17 cellular contexts compared by ENCODE assay signal in the genomic region with DNA sequence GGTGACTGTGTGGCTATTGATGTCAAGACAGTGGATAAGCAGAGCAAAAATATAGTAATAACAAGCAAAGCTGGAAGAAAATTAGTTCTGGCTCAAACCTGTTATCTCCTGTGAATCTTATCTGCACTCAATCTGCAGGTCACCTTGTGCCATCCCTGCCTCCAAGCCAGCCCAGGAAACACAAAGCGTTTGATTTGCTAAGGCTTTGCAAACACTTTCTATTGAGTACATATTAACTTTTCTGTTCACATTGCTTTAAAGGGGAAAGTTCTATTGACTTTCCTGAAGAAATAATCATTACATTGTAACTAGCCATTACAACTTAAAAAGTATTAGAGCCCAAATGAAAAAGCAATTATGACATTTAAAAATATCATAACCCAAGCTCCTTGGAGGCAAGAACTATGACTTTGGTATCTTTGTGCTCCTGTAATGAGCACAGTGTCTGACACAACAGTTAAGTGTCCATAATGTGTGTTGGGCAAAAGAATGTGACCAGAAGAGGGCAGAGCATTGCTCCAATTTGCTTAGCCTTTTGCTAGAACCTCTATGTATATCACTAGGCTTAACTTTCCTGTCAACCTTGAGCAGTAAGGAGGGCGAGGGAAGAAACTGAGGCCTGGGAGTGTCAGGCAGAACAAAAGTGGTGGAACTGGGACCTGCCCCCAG. TPM values are rescaled to one million over a fixed set of nuclear protein-coding genes. Genes with fewer than 3 reads are reported as not detected.
A peak's percentile ranks its signal among the peaks of the same experiment; 100 is the strongest.
DNase-seq lines count a peak whose midpoint lies in the region; ATAC-seq and TF ChIP-seq lines count a peak whose summit lies in the region.
"Had no signal": no experiment of that assay in that cellular context is flagged by ENCODE, and none has a peak within 500 bp of the region (broad histone marks: within the 10 kb centered on the region; RNA-seq: fewer than 3 reads in every experiment).

No MANE protein-coding gene starts in this region.

- no peaks in the 10 kb centered on the region for H3K23me2 ChIP-seq in H9 (ENCODE audit: insufficient read length, low read depth, low read length, poor library complexity, severe bottlenecking)

- no peak overlapping the region for H3K14ac ChIP-seq in H9 (ENCODE audit: insufficient read depth, low read length)

- WGBS in H9 (ENCODE audit: extremely low coverage, insufficient read length, low lambda C conversion rate), result no CpG with 5 or more reads among the region's 2 CpGs
- 63 to 85% (median 67%) methylated on average over 2 of the region's 2 CpGs for WGBS in heart left ventricle, 4 donors

- H3K27ac Mint-ChIP-seq in H9, result no peak overlapping the region
- no peak overlapping the region for H3K27ac Mint-ChIP-seq in WTC11
- H3K27ac Mint-ChIP-seq: activated naive CD4-positive, alpha-beta T cell treated with anti-CD3 and anti-CD28 coated beads for 36 hours had no signal

- H3K36me3 ChIP-seq in heart left ventricle, result no peaks in the 10 kb centered on the region
- H3K36me3 ChIP-seq: lower lobe of right lung had no signal

- H3K9ac ChIP-seq in H9 (ENCODE audit: extremely low read depth, insufficient read length, low read length), result no peak overlapping the region

- no peak overlapping the region for H3K18ac ChIP-seq in H9 (ENCODE audit: insufficient read length, low read depth, low read length)

- H3T11ph ChIP-seq in H9 (ENCODE audit: low read length), result no peak overlapping the region

- no peak overlapping the region for H3K4ac ChIP-seq in H9 (ENCODE audit: low read depth, low read length)

- H2BK5ac ChIP-seq in H9 (ENCODE audit: insufficient read length, low read length), result no peak overlapping the region

- H3K27ac ChIP-seq in H9 (ENCODE audit: insufficient read length, low read depth, low read length) (no peak overlapping the region), heart left ventricle (no peak overlapping the region)
- H3K27ac ChIP-seq: dorsolateral prefrontal cortex, lower lobe of right lung had no signal

- H2BK120ac ChIP-seq in H9 (ENCODE audit: low read depth, low read length, poor library complexity, severe bottlenecking), result no peak overlapping the region

- H3K9me3 Mint-ChIP-seq in H9 (no peaks in the 10 kb centered on the region; a peak in 1 of 5 replicates), WTC11 (peaks cover 4% of the 10 kb centered on the region; the same call in 1 of the 2 replicates)
- H3K9me3 Mint-ChIP-seq: activated naive CD4-positive, alpha-beta T cell treated with anti-CD3 and anti-CD28 coated beads for 36 hours had no signal

- intact Hi-C loops in heart left ventricle (cut with DNase I), result no loop called here

- no peak overlapping the region for H3K23ac ChIP-seq in H9 (ENCODE audit: insufficient read length, low read depth, low read length)

- no peak overlapping the region for H2AFZ ChIP-seq in H9 (ENCODE audit: low read length)

- H4K5ac ChIP-seq in H9 (ENCODE audit: insufficient read length, low read depth, low read length), result no peak overlapping the region

- H3K4me3 Mint-ChIP-seq in H9 (no peak overlapping the region), WTC11 (no peak overlapping the region)
- H3K4me3 Mint-ChIP-seq: activated naive CD4-positive, alpha-beta T cell treated with anti-CD3 and anti-CD28 coated beads for 36 hours had no signal

- POLR2A ChIA-PET in WTC11 (lab: Charles Lee), result no interaction called here

- no peaks in the 10 kb centered on the region for H3K9me3 ChIP-seq in H9 (ENCODE audit: control insufficient read depth, low read depth, low read length)
- H3K9me3 ChIP-seq in heart left ventricle, result no peaks in the 10 kb centered on the region
- H3K9me3 ChIP-seq: lower lobe of right lung had no signal

- peak; percentile 17; the same call in 1 of the 2 replicates for TF ChIP-seq CTCF in AG10803 (conservative IDR thresholded peaks at IDR 0.05; ENCODE audit: low read length)
- TF ChIP-seq CTCF in H9 (conservative IDR thresholded peaks at IDR 0.05), result peak; percentile 49
- no peak for TF ChIP-seq CTCF in WTC11 (IDR thresholded peaks at IDR 0.05)
- TF ChIP-seq CTCF in heart left ventricle (IDR thresholded peaks at IDR 0.05), result peak in 1 of 12 donors; percentile 7

- H2BK15ac ChIP-seq in H9 (ENCODE audit: low read depth, low read length), result no peak overlapping the region

- ATAC-seq in WTC11, result no peak
- no peak for ATAC-seq in GM21825 (IDR thresholded peaks at IDR 0.05; ENCODE audit: unreplicated experiment)
- no peak for ATAC-seq in HG02763 (IDR thresholded peaks at IDR 0.05; ENCODE audit: unreplicated experiment)
- no peak for ATAC-seq in heart left ventricle
- ATAC-seq: lower lobe of right lung had no signal

- no peak overlapping the region for H2BK20ac ChIP-seq in H9 (ENCODE audit: low read depth, low read length, poor library complexity, severe bottlenecking)

- no peak overlapping the region for H2AK5ac ChIP-seq in H9 (ENCODE audit: insufficient read length, low read length)

- H3K4me2 ChIP-seq in H9 (ENCODE audit: insufficient read depth, insufficient read length, low read length), result no peak overlapping the region

- no peak for TF ChIP-seq POLR2A in heart left ventricle (IDR thresholded peaks at IDR 0.05)

- CTCF ChIA-PET in WTC11 (lab: Charles Lee), result interaction anchor here (0.6 kb wide), 1 partner anchor 133 kb away, joined by 3 read pairs; a partner anchor contains a TSS

- no peaks in the 10 kb centered on the region for H3K79me2 ChIP-seq in H9 (ENCODE audit: insufficient read depth, low read length)

- no peaks in the 10 kb centered on the region for H3K4me1 ChIP-seq in H9 (ENCODE audit: insufficient read depth, low read length)
- H3K4me1 ChIP-seq in heart left ventricle, result no peaks in the 10 kb centered on the region
- H3K4me1 ChIP-seq: lower lobe of right lung had no signal

- H3K27me3 Mint-ChIP-seq in H9 (ENCODE audit: low read depth) (peaks cover 9% of the 10 kb centered on the region), WTC11 (ENCODE audit: low read depth) (no peaks in the 10 kb centered on the region; the same call in none of the 2 replicates)

- H3K27me3 ChIP-seq in H9 (ENCODE audit: insufficient read depth, low read length) (no peaks in the 10 kb centered on the region), heart left ventricle (peaks cover 0 to 12% (median 0%) of the 10 kb centered on the region in 9 donors)

- no peak overlapping the region for H4K91ac ChIP-seq in H9 (ENCODE audit: insufficient read length, low read depth, low read length)

- no peak overlapping the region for H3K56ac ChIP-seq in H9 (ENCODE audit: insufficient read length, low read depth, low read length)

- no peak overlapping the region for H2BK12ac ChIP-seq in H9 (ENCODE audit: insufficient read length, low read depth, low read length)

- H3K36me3 Mint-ChIP-seq in H9 (ENCODE audit: insufficient read depth in 1 of 3, low read depth in 3 of 3) (no peaks in the 10 kb centered on the region), WTC11 (no peaks in the 10 kb centered on the region)

- no peak overlapping the region for H4K8ac ChIP-seq in H9 (replicated peaks; ENCODE audit: insufficient read length, low read depth, low read length)

- DNase-seq in AG10803 (ENCODE audit: low read depth) (peak; percentile 5), H9 (no peak), WTC11 (ENCODE audit: low spot score) (no peak), iris pigment epithelial cell (ENCODE audit: low read depth) (peak; percentile 22), NCI-H226 (no peak), heart left ventricle (no peak)
- DNase-seq: activated CD4-positive, alpha-beta T cell treated with anti-CD3 and anti-CD28 coated beads, Interleukin-2, amount 50 U/mL, for 48 hours; activated naive CD4-positive, alpha-beta T cell treated with anti-CD3 and anti-CD28 coated beads for 36 hours; dorsolateral prefrontal cortex; lower lobe of right lung; NCI-H1092; NCI-H774; stimulated activated CD4-positive, alpha-beta T cell treated with anti-CD3 and anti-CD28 coated beads, Interleukin-2, amount 100 ng/mL, for 48 hours; stimulated activated naive CD4-positive, alpha-beta T cell treated with Interleukin-2 at 50 U/mL for 16 hours; SW 1271 had no signal

- H3K4me1 Mint-ChIP-seq in H9 (peaks cover 3% of the 10 kb centered on the region in 2 experiments; a peak in 1 of 4 replicates), WTC11 (no peaks in the 10 kb centered on the region)

- H3K4me3 ChIP-seq in AG10803 (ENCODE audit: low read length) (no peak overlapping the region), heart left ventricle (no peak overlapping the region)
- H3K4me3 ChIP-seq: dorsolateral prefrontal cortex, lower lobe of right lung had no signal

- H3K79me1 ChIP-seq in H9 (ENCODE audit: insufficient read depth, low read depth, low read length, poor library complexity, severe bottlenecking), result no peaks in the 10 kb centered on the region

- no peaks in the 10 kb centered on the region for H4K20me1 ChIP-seq in H9 (ENCODE audit: control insufficient read depth, insufficient read depth, insufficient read length)

TF ChIP-seq in WTC11, 78 proteins besides CTCF, POLR2A, EP300 and RAD21:
- TF ChIP-seq GABPB1 (CRISPR knock-in tag; IDR thresholded peaks at IDR 0.05), result peak; percentile 61
- TF ChIP-seq, protein P1, sequence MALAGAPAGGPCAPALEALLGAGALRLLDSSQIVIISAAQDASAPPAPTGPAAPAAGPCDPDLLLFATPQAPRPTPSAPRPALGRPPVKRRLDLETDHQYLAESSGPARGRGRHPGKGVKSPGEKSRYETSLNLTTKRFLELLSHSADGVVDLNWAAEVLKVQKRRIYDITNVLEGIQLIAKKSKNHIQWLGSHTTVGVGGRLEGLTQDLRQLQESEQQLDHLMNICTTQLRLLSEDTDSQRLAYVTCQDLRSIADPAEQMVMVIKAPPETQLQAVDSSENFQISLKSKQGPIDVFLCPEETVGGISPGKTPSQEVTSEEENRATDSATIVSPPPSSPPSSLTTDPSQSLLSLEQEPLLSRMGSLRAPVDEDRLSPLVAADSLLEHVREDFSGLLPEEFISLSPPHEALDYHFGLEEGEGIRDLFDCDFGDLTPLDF (CRISPR knock-in tag; IDR thresholded peaks at IDR 0.05), result no peak

RNA-seq across cellular contexts. Expression of a gene that starts 24.7 kb away (rescaled TPM):
- total RNA-seq in H9 (2021) (not detected in 2 replicates), WTC11 (2021) (2.7 to 3.5 TPM (median 3.0 TPM) in 3 replicates), heart left ventricle (100 to 1,000 TPM in 2 of 9 donors, 10 to 100 TPM in 5, 1 to 10 TPM in 2; 2.7 to 105 (median 23.0) TPM)
- polyA plus RNA-seq in heart left ventricle, result 100 to 1,000 TPM in 1 of 2 donors, 10 to 100 TPM in 1; 23.6 to 205 TPM
- total RNA-seq: activated naive CD4-positive, alpha-beta T cell treated with anti-CD3 and anti-CD28 coated beads for 36 hours had no signal

RNA-seq across cellular contexts. Expression of a gene that starts 55.7 kb away (rescaled TPM):
- total RNA-seq in H9 (2021), result 1.1 and 1.2 TPM in 2 replicates
- 1.5 to 3.2 TPM (median 2.2 TPM) in 3 replicates for total RNA-seq in WTC11 (2021)
- total RNA-seq in heart left ventricle, result 1 to 10 TPM in 5 of 9 donors, under 1 TPM in 4; 0.54 to 4.5 (median 1.1) TPM
- polyA plus RNA-seq in heart left ventricle, result 1 to 10 TPM; 2.5 to 2.7 TPM
- total RNA-seq: activated naive CD4-positive, alpha-beta T cell treated with anti-CD3 and anti-CD28 coated beads for 36 hours had no signal

Comparison
In these comparisons a context has a peak if more than half of its experiments do, and no peak if none do; other contexts are left out.
1. DNase-seq: peak in AG10803 (single experiment) and iris pigment epithelial cell (single experiment); none in H9 (single experiment), WTC11 (single experiment), NCI-H226 (single experiment) and heart left ventricle (0 of 5).